13 cellular contexts compared by ENCODE assay signal in the genomic region with DNA sequence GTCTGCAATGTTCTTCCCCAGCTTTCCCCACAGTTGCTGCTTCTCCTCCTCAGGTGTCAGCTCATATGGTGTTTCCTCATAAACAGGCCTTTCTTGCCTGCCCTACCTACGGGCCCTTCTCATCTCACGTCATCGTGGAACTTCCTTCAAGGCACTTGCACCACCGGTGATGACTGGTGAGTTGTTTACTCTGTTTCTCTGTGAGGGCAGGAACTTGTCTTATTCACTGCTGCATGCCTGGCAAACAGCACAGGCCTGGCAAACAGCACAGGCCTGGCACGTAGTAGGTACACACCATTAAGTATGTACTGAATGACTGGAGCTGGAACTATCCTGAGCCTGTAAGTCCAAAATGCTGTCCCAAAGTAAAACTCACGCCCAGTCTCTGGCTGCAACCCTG. TPM values are rescaled to one million over a fixed set of nuclear protein-coding genes. Genes with fewer than 3 reads are reported as not detected.
DNase-seq lines count a peak whose midpoint lies in the region; ATAC-seq, FAIRE-seq and TF ChIP-seq lines count a peak whose summit lies in the region.
"Had no signal": no experiment of that assay in that cellular context is flagged by ENCODE, and none has a peak within 500 bp of the region (broad histone marks: within the 10 kb centered on the region; RNA-seq: fewer than 3 reads in every experiment).

No MANE protein-coding gene starts in this region.

- TF ChIP-seq RAD21 in GM12878 (IDR thresholded peaks at IDR 0.05; ENCODE audit: insufficient read depth, low read depth, low read length) = no peak

- no peaks in the 10 kb centered on the region for H3K9me2 ChIP-seq in PC-9 (ENCODE audit: insufficient read depth)

- H3K79me2 ChIP-seq in PC-9 (ENCODE audit: low read depth) (peaks cover 21% of the 10 kb centered on the region; the same call in 1 of the 2 replicates), GM12878 (ENCODE audit: control insufficient read depth, insufficient read depth, low read length) (no peaks in the 10 kb centered on the region; the same call in none of the 2 replicates)

- H3K36me3 ChIP-seq in CD4-positive, CD25-positive, alpha-beta regulatory T cell (ENCODE audit: control insufficient read depth, insufficient read depth, low read length) = peaks cover 35% of the 10 kb centered on the region
- H3K36me3 ChIP-seq in PC-9 (ENCODE audit: low read depth) (peaks cover 20% of the 10 kb centered on the region; the same call in 1 of the 2 replicates), GM12878 (ENCODE audit: control insufficient read depth in 2 of 2, insufficient read depth in 2 of 2, low read length in 1 of 2) (peaks cover 5 to 29% of the 10 kb centered on the region in 2 experiments)
- peaks cover 0 to 57% (median 8%) of the 10 kb centered on the region in 3 experiments for H3K36me3 ChIP-seq in naive thymus-derived CD4-positive, alpha-beta T cell (ENCODE audit: control insufficient read depth in 2 of 3, insufficient read depth in 3 of 3, low read length in 3 of 3)

- no peaks in the 10 kb centered on the region for H3K27me3 Mint-ChIP-seq in CD4-positive, CD25-positive, alpha-beta regulatory T cell
- H3K27me3 Mint-ChIP-seq in naive thymus-derived CD4-positive, alpha-beta T cell = no peaks in the 10 kb centered on the region

- peak overlapping the region in 3 of 4 donors; percentile 6 to 80 (median 41) for H3K4me3 Mint-ChIP-seq in CD4-positive, CD25-positive, alpha-beta regulatory T cell
- peak overlapping the region in 9 of 10 donors; percentile 35 to 79 (median 61) for H3K4me3 Mint-ChIP-seq in naive thymus-derived CD4-positive, alpha-beta T cell

- CTCF ChIA-PET in PC-9 (lab: Charles Lee) = interaction anchor here (0.6 to 1.4 kb wide), 2 partner anchors 17 kb away, joined by 3 to 5 read pairs; no protein-coding TSS in a partner anchor
- CTCF ChIA-PET in GM12878 (lab: Yijun Ruan, JAX) = interaction anchor here (0.6 to 3.3 kb wide), 8 partner anchors 8 to 1089 kb away, joined by 3 to 14 read pairs (median 4); partner anchors contain the start of gene TRAPPC3
- CTCF ChIA-PET in naive thymus-derived CD4-positive, alpha-beta T cell (lab: Charles Lee) = interaction anchor here (1.6 to 3.3 kb wide), 3 partner anchors 9 to 18 kb away, joined by 4 to 19 read pairs (median 11); no protein-coding TSS in a partner anchor

- POLR2A ChIA-PET in PC-9 (lab: Charles Lee; ENCODE audit: unreplicated experiment) (no interaction called here), GM12878 (lab: Charles Lee) (no interaction called here)
- POLR2A ChIA-PET in naive thymus-derived CD4-positive, alpha-beta T cell (lab: Charles Lee) = interaction anchor here (0.7 to 13.8 kb wide), 9 partner anchors 7 to 136 kb away, joined by 3 to 155 read pairs (median 8); partner anchors contain the start of genes SH3D21 and STK40

- peaks cover 34% of the 10 kb centered on the region for H3F3A ChIP-seq in PC-9 (ENCODE audit: insufficient read depth, low read depth)

- H3K4me1 ChIP-seq in CD4-positive, CD25-positive, alpha-beta regulatory T cell (ENCODE audit: control insufficient read depth, insufficient read depth, low read length, poor library complexity, severe bottlenecking) = peaks cover 19% of the 10 kb centered on the region
- H3K4me1 ChIP-seq in PC-9 (replicated peaks; ENCODE audit: insufficient read depth) (peaks cover 19% of the 10 kb centered on the region), GM12878 (ENCODE audit: control insufficient read depth, insufficient read depth, low read length) (peaks cover 5% of the 10 kb centered on the region)
- peaks cover 0 to 19% of the 10 kb centered on the region in 2 donors for H3K4me1 ChIP-seq in naive thymus-derived CD4-positive, alpha-beta T cell (ENCODE audit: control insufficient read depth in 2 of 2, insufficient read depth in 2 of 2, low read length in 2 of 2)

- H3K4me2 ChIP-seq in PC-9 = no peak overlapping the region
- H3K4me2 ChIP-seq in GM12878 (ENCODE audit: control insufficient read depth, insufficient read depth) = no peak overlapping the region

- H3K9ac ChIP-seq in GM12878 (ENCODE audit: control insufficient read depth, insufficient read depth, low read length) = no peak overlapping the region

- TF ChIP-seq POLR2A in GM12878 (IDR thresholded peaks at IDR 0.05; ENCODE audit: low read depth, low read length) = no peak

- H2AFZ ChIP-seq in PC-9 (no peak overlapping the region), GM12878 (ENCODE audit: control insufficient read depth, low read depth, low read length) (no peak overlapping the region)

- H3K4me3 ChIP-seq in CD4-positive, CD25-positive, alpha-beta regulatory T cell (ENCODE audit: low read depth, low read length) = no peak overlapping the region
- no peak overlapping the region for H3K4me3 ChIP-seq in PC-9
- no peak overlapping the region for H3K4me3 ChIP-seq in GM12878
- no peak overlapping the region for H3K4me3 ChIP-seq in naive thymus-derived CD4-positive, alpha-beta T cell (ENCODE audit: low read length)
- H3K4me3 ChIP-seq: cardiac muscle cell, heart left ventricle, tibial nerve had no signal

- ATAC-seq in CD4-positive, CD25-positive, alpha-beta regulatory T cell (ENCODE audit: low read depth in 2 of 2) = peak; percentile 96 to 98
- ATAC-seq in GM12878 = peak; percentile 34; the same call in 2 of the 3 replicates
- ATAC-seq in naive thymus-derived CD4-positive, alpha-beta T cell = peak; percentile 95
- ATAC-seq: Panc1 had no signal

- peak overlapping the region; percentile 97 to 99 (median 99) for H3K27ac Mint-ChIP-seq in CD4-positive, CD25-positive, alpha-beta regulatory T cell
- H3K27ac Mint-ChIP-seq in naive thymus-derived CD4-positive, alpha-beta T cell = peak overlapping the region; percentile 91 to 99 (median 94)

- H3K9me3 Mint-ChIP-seq in CD4-positive, CD25-positive, alpha-beta regulatory T cell = no peaks in the 10 kb centered on the region
- H3K9me3 Mint-ChIP-seq in naive thymus-derived CD4-positive, alpha-beta T cell = no peaks in the 10 kb centered on the region

- no peak for TF ChIP-seq EP300 in GM12878 (IDR thresholded peaks at IDR 0.05; ENCODE audit: borderline replicate concordance in 1 of 2, control insufficient read depth in 1 of 2, low read depth in 2 of 2, low read length in 2 of 2)

- SMC1A ChIA-PET in GM12878 (lab: Charles Lee; ENCODE audit: uncharacterized antibody, unreplicated experiment) = interaction anchor here (0.8 to 3.4 kb wide), 9 partner anchors 9 to 62 kb away, joined by 3 to 10 read pairs (median 4); no protein-coding TSS in a partner anchor

- RAD21 ChIA-PET in GM12878 (lab: Charles Lee; ENCODE audit: unreplicated experiment) = interaction anchor here (0.7 to 1.6 kb wide), 4 partner anchors 9 to 62 kb away, joined by 3 to 4 read pairs (median 3); no protein-coding TSS in a partner anchor

- no peaks in the 10 kb centered on the region for H3K27me3 ChIP-seq in CD4-positive, CD25-positive, alpha-beta regulatory T cell (ENCODE audit: control insufficient read depth, insufficient read depth, low read length)
- H3K27me3 ChIP-seq in PC-9 (ENCODE audit: insufficient read depth, low read depth) = no peaks in the 10 kb centered on the region
- H3K27me3 ChIP-seq in GM12878 (replicated peaks in 1 of 2; ENCODE audit: control insufficient read depth in 2 of 2, insufficient read depth in 2 of 2, low read length in 1 of 2) = no peaks in the 10 kb centered on the region
- no peaks in the 10 kb centered on the region for H3K27me3 ChIP-seq in naive thymus-derived CD4-positive, alpha-beta T cell (ENCODE audit: control insufficient read depth in 2 of 2, insufficient read depth in 2 of 2, low read length in 2 of 2)
- H3K27me3 ChIP-seq: cardiac muscle cell, heart left ventricle, tibial nerve had no signal

- H3K9me3 ChIP-seq in CD4-positive, CD25-positive, alpha-beta regulatory T cell (ENCODE audit: control insufficient read depth in 2 of 2, low read length in 2 of 2) = no peaks in the 10 kb centered on the region
- no peaks in the 10 kb centered on the region for H3K9me3 ChIP-seq in PC-9 (ENCODE audit: insufficient read depth, low read depth)
- H3K9me3 ChIP-seq in GM12878 (replicated peaks; ENCODE audit: control insufficient read depth, insufficient read depth, low read length) = no peaks in the 10 kb centered on the region
- no peaks in the 10 kb centered on the region for H3K9me3 ChIP-seq in naive thymus-derived CD4-positive, alpha-beta T cell (ENCODE audit: control insufficient read depth in 2 of 3, low read length in 3 of 3)
- H3K9me3 ChIP-seq: heart left ventricle, tibial nerve had no signal

- H3K27ac ChIP-seq in CD4-positive, CD25-positive, alpha-beta regulatory T cell (ENCODE audit: insufficient read depth, low read length, poor library complexity, severe bottlenecking) = peak overlapping the region; percentile 71
- H3K27ac ChIP-seq in PC-9 (peak overlapping the region; percentile 38), GM12878 (ENCODE audit: control insufficient read depth, insufficient read depth) (no peak overlapping the region)
- peak overlapping the region; percentile 52 for H3K27ac ChIP-seq in naive thymus-derived CD4-positive, alpha-beta T cell (ENCODE audit: low read depth, low read length)
- H3K27ac ChIP-seq: cardiac muscle cell, tibial nerve had no signal

- peak in 2 of 3 donors; percentile 59 to 83 for DNase-seq in CD4-positive, CD25-positive, alpha-beta regulatory T cell
- DNase-seq in PC-9 (peak; percentile 59 to 93), GM12878 (ENCODE audit: low read depth, low spot score) (no peak), HT-29 (ENCODE audit: low spot score) (no peak), NCI-H1436 (lab: John Stamatoyannopoulos, UW) (no peak), EL (no peak), NCI-H1092 treated with DMSO at 0.1 percent for 48 hours (lab: John Stamatoyannopoulos, UW) (no peak)
- peak in 7 of 9 donors; percentile 43 to 77 (median 74) for DNase-seq in naive thymus-derived CD4-positive, alpha-beta T cell

- peaks cover 0 to 21% (median 12%) of the 10 kb centered on the region in 4 donors for H3K4me1 Mint-ChIP-seq in CD4-positive, CD25-positive, alpha-beta regulatory T cell
- H3K4me1 Mint-ChIP-seq in naive thymus-derived CD4-positive, alpha-beta T cell = peaks cover 7 to 28% (median 26%) of the 10 kb centered on the region in 7 donors

- in situ Hi-C loops in GM12878 (cut with MboI) = no loop called here

- intact Hi-C loops in PC-9 (cut with micrococcal nuclease; ENCODE audit: unreplicated experiment) = loop anchor here (10.0 kb wide), 1 partner anchor 1335 kb away; the partner anchor contains the start of gene CDCA8
- intact Hi-C loops in GM12878 (cut with micrococcal nuclease; ENCODE audit: unreplicated experiment) = no loop called here
- intact Hi-C loops in naive thymus-derived CD4-positive, alpha-beta T cell (cut with micrococcal nuclease) = loop anchor here in 1 of 2 donors (1.0 kb wide), 3 partner anchors 9 to 26 kb away; no protein-coding TSS in a partner anchor

- BruUV-seq in PC-9 (replicated peaks; lab: Mats Ljungman, UMichigan) (no TSS peak), GM12878 (replicated peaks; lab: Mats Ljungman, UMichigan) (no TSS peak)

- H4K20me1 ChIP-seq in PC-9 (ENCODE audit: insufficient read depth) = peaks cover 5% of the 10 kb centered on the region
- H4K20me1 ChIP-seq in GM12878 (ENCODE audit: control insufficient read depth, insufficient read depth) = no peaks in the 10 kb centered on the region

- no peak for TF ChIP-seq CTCF in PC-9 (conservative IDR thresholded peaks at IDR 0.05)
- TF ChIP-seq CTCF in GM12878 (IDR thresholded peaks at IDR 0.05 in 2 of 3, conservative IDR thresholded peaks at IDR 0.05 in 1 of 3; ENCODE audit: control insufficient read depth in 2 of 3, extremely low read depth in 1 of 3, insufficient read depth in 1 of 3, low read depth in 3 of 3, low read length in 3 of 3) = no peak

- H3K36me3 Mint-ChIP-seq in CD4-positive, CD25-positive, alpha-beta regulatory T cell = peaks cover 28% of the 10 kb centered on the region
- peaks cover 9 to 31% (median 21%) of the 10 kb centered on the region in 5 donors for H3K36me3 Mint-ChIP-seq in naive thymus-derived CD4-positive, alpha-beta T cell

- FAIRE-seq in GM12878 (lab: Jason Lieb, UNC) = no peak
- FAIRE-seq: D721Med had no signal

- 82% methylated on average over 6 of the region's 6 CpGs for WGBS in GM12878 (ENCODE audit: insufficient coverage, insufficient replicate concordance, low lambda C conversion rate, missing lambda C conversion rate)

RNA-seq across cellular contexts. Expression of gene STK40, which starts 25.8 kb away (rescaled TPM):
- total RNA-seq in CD4-positive, CD25-positive, alpha-beta regulatory T cell = 30.1 TPM
- 10 to 100 TPM; 27.1 to 36.4 (median 30.3) TPM for polyA plus RNA-seq in CD4-positive, CD25-positive, alpha-beta regulatory T cell
- 42.9 and 59.2 TPM in 2 replicates for total RNA-seq in PC-9 (2021)
- total RNA-seq in GM12878 (2013; cell fraction: nucleolus; rRNA removed) = 12.2 and 12.4 TPM in 2 replicates
- total RNA-seq in GM12878 (2014; rRNA removed) = 26.5 and 30.1 TPM in 2 replicates
- 13.6 and 14.3 TPM in 2 replicates for total RNA-seq in GM12878 (2014; rRNA removed; fragmentation: Illumina TruSeq; extraction: Trizol)
- 51.0 and 57.0 TPM in 2 replicates for total RNA-seq in GM12878 (2021)
- 11.9 TPM for polyA plus RNA-seq in GM12878 (2011; ENCODE audit: low read depth)
- polyA plus RNA-seq in GM12878 (2011; rRNA removed) = 17.2 and 29.0 TPM in 2 replicates
- polyA plus RNA-seq in GM12878 (2011; cell fraction: cytosol; rRNA removed) = 22.6 and 24.0 TPM in 2 replicates
- 20.1 and 24.6 TPM in 2 replicates for polyA plus RNA-seq in GM12878 (2011; cell fraction: nucleus; rRNA removed)
- polyA plus RNA-seq in GM12878 (2012) = 27.7 and 29.5 TPM in 2 replicates
- polyA plus RNA-seq in GM12878 (2014; fragmentation: Illumina TruSeq; extraction: Trizol) = 11.6 and 28.4 TPM in 2 replicates
- polyA plus RNA-seq in GM12878 (2014; fragmentation: Nextera tagmentation; extraction: Ambion mirVana) = 1 to 10 TPM in 1 of 2 experiments, under 1 TPM in 1; 0.27 to 2.1 TPM
- polyA plus RNA-seq in GM12878 (2014; rRNA removed) = 37.0 and 40.6 TPM in 2 replicates
- polyA plus RNA-seq in GM12878 (2016; fragmentation: Nextera tagmentation; extraction: Ambion mirVana) = 10 to 100 TPM; 39.8 to 41.7 TPM
- 22.2 and 22.4 TPM in 2 replicates for polyA minus RNA-seq in GM12878 (2011; rRNA and poly(A)+ RNA removed)
- polyA minus RNA-seq in GM12878 (2011; cell fraction: cytosol; rRNA and poly(A)+ RNA removed) = 7.1 and 7.5 TPM in 2 replicates
- polyA minus RNA-seq in GM12878 (2011; cell fraction: nucleus; rRNA and poly(A)+ RNA removed) = 3.3 and 5.7 TPM in 2 replicates
- 10 to 100 TPM; 27.6 to 56.8 (median 48.2) TPM for total RNA-seq in naive thymus-derived CD4-positive, alpha-beta T cell
- polyA plus RNA-seq in naive thymus-derived CD4-positive, alpha-beta T cell = 10 to 100 TPM; 28.0 to 43.1 TPM
- total RNA-seq in HT-29 (2014; rRNA removed; shearing (Covaris generic)) = 21.0 and 26.2 TPM in 2 replicates

RNA-seq across cellular contexts. Expression of gene EVA1B, which starts 36.5 kb away (rescaled TPM):
- total RNA-seq in CD4-positive, CD25-positive, alpha-beta regulatory T cell = 12.7 TPM
- polyA plus RNA-seq in CD4-positive, CD25-positive, alpha-beta regulatory T cell = 10 to 100 TPM in 3 of 4 donors, 1 to 10 TPM in 1; 8.7 to 18.0 (median 12.9) TPM
- total RNA-seq in PC-9 (2021) (12.4 and 20.5 TPM in 2 replicates), GM12878 (2014; rRNA removed) (6.4 and 6.9 TPM in 2 replicates), GM12878 (2014; rRNA removed; fragmentation: Illumina TruSeq; extraction: Trizol) (0.32 and 0.45 TPM in 2 replicates), GM12878 (2021) (5.3 and 6.1 TPM in 2 replicates)
- 1.2 TPM in 1 of 2 replicates, not detected in the other for total RNA-seq in GM12878 (2013; cell fraction: nucleolus; rRNA removed)
- 2.1 TPM for polyA plus RNA-seq in GM12878 (2011; ENCODE audit: low read depth)
- polyA plus RNA-seq in GM12878 (2011; rRNA removed) (0.58 TPM in 1 of 2 replicates, not detected in the other), GM12878 (2014; fragmentation: Illumina TruSeq; extraction: Trizol) (not detected in 2 replicates), GM12878 (2014; fragmentation: Nextera tagmentation; extraction: Ambion mirVana) (under 1 TPM in 1 of 2 experiments, not detected in 1; 0.15 TPM), GM12878 (2014; rRNA removed) (3.4 and 6.7 TPM in 2 replicates), GM12878 (2016; fragmentation: Nextera tagmentation; extraction: Ambion mirVana) (1 to 10 TPM; 2.7 to 3.2 TPM)
- 1.5 and 2.1 TPM in 2 replicates for polyA plus RNA-seq in GM12878 (2011; cell fraction: cytosol; rRNA removed)
- 1.0 TPM in 2 replicates for polyA plus RNA-seq in GM12878 (2011; cell fraction: nucleus; rRNA removed)
- 9.5 and 12.8 TPM in 2 replicates for polyA plus RNA-seq in GM12878 (2012)
- 0.21 TPM in 1 of 2 replicates, not detected in the other for polyA minus RNA-seq in GM12878 (2011; rRNA and poly(A)+ RNA removed)
- polyA minus RNA-seq in GM12878 (2011; cell fraction: cytosol; rRNA and poly(A)+ RNA removed) = not detected in 2 replicates
- not detected in 2 replicates for polyA minus RNA-seq in GM12878 (2011; cell fraction: nucleus; rRNA and poly(A)+ RNA removed)
- total RNA-seq in naive thymus-derived CD4-positive, alpha-beta T cell = 10 to 100 TPM in 1 of 5 experiments, 1 to 10 TPM in 4; 1.5 to 12.5 (median 2.2) TPM
- polyA plus RNA-seq in naive thymus-derived CD4-positive, alpha-beta T cell = under 1 TPM; 0.43 to 0.66 TPM
- 25.0 and 32.9 TPM in 2 replicates for total RNA-seq in HT-29 (2014; rRNA removed; shearing (Covaris generic))

RNA-seq across cellular contexts. Expression of gene LSM10, which starts 37.8 kb away (rescaled TPM):
- 33.8 TPM for total RNA-seq in CD4-positive, CD25-positive, alpha-beta regulatory T cell
- polyA plus RNA-seq in CD4-positive, CD25-positive, alpha-beta regulatory T cell = 100 to 1,000 TPM; 142 to 153 (median 145) TPM
- total RNA-seq in PC-9 (2021) (33.4 and 39.7 TPM in 2 replicates), GM12878 (2014; rRNA removed) (43.3 and 48.3 TPM in 2 replicates), GM12878 (2014; rRNA removed; fragmentation: Illumina TruSeq; extraction: Trizol) (11.9 and 13.1 TPM in 2 replicates), GM12878 (2021) (53.6 and 56.6 TPM in 2 replicates)
- total RNA-seq in GM12878 (2013; cell fraction: nucleolus; rRNA removed) = 4.2 and 6.5 TPM in 2 replicates
- polyA plus RNA-seq in GM12878 (2011; ENCODE audit: low read depth) = 39.7 TPM
- polyA plus RNA-seq in GM12878 (2011; rRNA removed) (35.3 and 58.4 TPM in 2 replicates), GM12878 (2014; fragmentation: Illumina TruSeq; extraction: Trizol) (34.1 and 68.0 TPM in 2 replicates), GM12878 (2014; fragmentation: Nextera tagmentation; extraction: Ambion mirVana) (10 to 100 TPM; 26.6 to 36.0 TPM), GM12878 (2014; rRNA removed) (99.8 and 103 TPM in 2 replicates), GM12878 (2016; fragmentation: Nextera tagmentation; extraction: Ambion mirVana) (10 to 100 TPM; 85.9 to 97.3 TPM)
- polyA plus RNA-seq in GM12878 (2011; cell fraction: cytosol; rRNA removed) = 70.9 and 107 TPM in 2 replicates
- 31.8 and 32.9 TPM in 2 replicates for polyA plus RNA-seq in GM12878 (2011; cell fraction: nucleus; rRNA removed)
- polyA plus RNA-seq in GM12878 (2012) = 42.3 and 45.0 TPM in 2 replicates
- polyA minus RNA-seq in GM12878 (2011; rRNA and poly(A)+ RNA removed) = 38.8 and 41.3 TPM in 2 replicates
- 10.7 and 23.7 TPM in 2 replicates for polyA minus RNA-seq in GM12878 (2011; cell fraction: cytosol; rRNA and poly(A)+ RNA removed)
- 11.6 and 17.0 TPM in 2 replicates for polyA minus RNA-seq in GM12878 (2011; cell fraction: nucleus; rRNA and poly(A)+ RNA removed)
- 10 to 100 TPM; 21.9 to 49.7 (median 35.7) TPM for total RNA-seq in naive thymus-derived CD4-positive, alpha-beta T cell
- polyA plus RNA-seq in naive thymus-derived CD4-positive, alpha-beta T cell = 100 to 1,000 TPM; 106 to 144 TPM
- total RNA-seq in HT-29 (2014; rRNA removed; shearing (Covaris generic)) = 13.4 and 13.8 TPM in 2 replicates

RNA-seq across cellular contexts. Expression of gene SH3D21, which starts 53.7 kb away (rescaled TPM):
- 3.2 TPM for total RNA-seq in CD4-positive, CD25-positive, alpha-beta regulatory T cell
- polyA plus RNA-seq in CD4-positive, CD25-positive, alpha-beta regulatory T cell = under 1 TPM; 0.26 to 0.42 (median 0.33) TPM
- total RNA-seq in PC-9 (2021) (18.3 and 25.9 TPM in 2 replicates), GM12878 (2014; rRNA removed) (1.9 and 3.2 TPM in 2 replicates), GM12878 (2014; rRNA removed; fragmentation: Illumina TruSeq; extraction: Trizol) (2.1 and 2.4 TPM in 2 replicates), GM12878 (2021) (4.9 and 5.5 TPM in 2 replicates)
- total RNA-seq in GM12878 (2013; cell fraction: nucleolus; rRNA removed) = 31.8 and 32.6 TPM in 2 replicates
- 17.9 TPM for polyA plus RNA-seq in GM12878 (2011; ENCODE audit: low read depth)
- polyA plus RNA-seq in GM12878 (2011; rRNA removed) (2.1 and 2.5 TPM in 2 replicates), GM12878 (2014; fragmentation: Illumina TruSeq; extraction: Trizol) (2.3 and 5.1 TPM in 2 replicates), GM12878 (2014; fragmentation: Nextera tagmentation; extraction: Ambion mirVana) (under 1 TPM; 0.06 to 0.11 TPM), GM12878 (2014; rRNA removed) (5.7 and 5.9 TPM in 2 replicates), GM12878 (2016; fragmentation: Nextera tagmentation; extraction: Ambion mirVana) (1 to 10 TPM in 1 of 2 experiments, under 1 TPM in 1; 0.19 to 2.1 TPM)
- 1.9 and 2.3 TPM in 2 replicates for polyA plus RNA-seq in GM12878 (2011; cell fraction: cytosol; rRNA removed)
- polyA plus RNA-seq in GM12878 (2011; cell fraction: nucleus; rRNA removed) = 24.3 and 33.9 TPM in 2 replicates
- 17.2 and 21.1 TPM in 2 replicates for polyA plus RNA-seq in GM12878 (2012)
- 0.88 and 4.3 TPM in 2 replicates for polyA minus RNA-seq in GM12878 (2011; rRNA and poly(A)+ RNA removed)
- polyA minus RNA-seq in GM12878 (2011; cell fraction: cytosol; rRNA and poly(A)+ RNA removed) = 0.62 and 1.7 TPM in 2 replicates
- polyA minus RNA-seq in GM12878 (2011; cell fraction: nucleus; rRNA and poly(A)+ RNA removed) = 4.8 and 7.2 TPM in 2 replicates
- total RNA-seq in naive thymus-derived CD4-positive, alpha-beta T cell = 10 to 100 TPM in 1 of 5 experiments, 1 to 10 TPM in 4; 2.7 to 21.7 (median 3.1) TPM
- under 1 TPM; 0.17 to 0.37 TPM for polyA plus RNA-seq in naive thymus-derived CD4-positive, alpha-beta T cell
- 12.6 and 14.8 TPM in 2 replicates for total RNA-seq in HT-29 (2014; rRNA removed; shearing (Covaris generic))

Comparison
In these comparisons a context has a peak if more than half of its experiments do, and no peak if none do; other contexts are left out.
1. ATAC-seq: peak in every context shown above with its lines; median percentile 97 in CD4-positive, CD25-positive, alpha-beta regulatory T cell; 95 in naive thymus-derived CD4-positive, alpha-beta T cell; 34 in GM12878.
2. DNase-seq: peak in CD4-positive, CD25-positive, alpha-beta regulatory T cell (2 of 3), PC-9 (2 of 2) and naive thymus-derived CD4-positive, alpha-beta T cell (7 of 9); none in GM12878 (single experiment), HT-29 (single experiment), NCI-H1436 (single experiment), EL (single experiment) and NCI-H1092 treated with DMSO at 0.1 percent for 48 hours (single experiment).